Comparison of ENCODE assay signal across 1 cellular context in the genomic region with DNA sequence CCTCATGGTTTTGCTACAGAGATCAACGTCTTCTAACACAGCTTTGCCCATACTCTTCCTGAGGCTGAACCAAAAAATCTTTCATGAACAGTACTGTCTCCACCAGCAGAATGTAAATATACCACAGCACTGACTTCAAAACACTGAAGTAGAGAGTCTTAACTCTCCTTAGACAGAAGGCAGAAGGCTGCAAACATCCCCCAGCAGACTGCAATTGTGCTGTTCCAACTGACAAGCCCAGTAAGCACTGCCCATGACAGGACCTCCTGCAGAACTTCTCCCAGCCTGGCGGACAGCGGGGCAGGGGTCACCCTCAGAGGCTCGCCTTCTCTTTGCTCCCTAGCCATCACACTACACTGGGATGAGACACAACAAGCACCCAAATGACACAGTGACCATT.
TF ChIP-seq lines count a peak whose summit lies in the region.

No MANE protein-coding gene starts in this region.

TF ChIP-seq in SK-N-SH, 30 proteins besides CTCF, POLR2A, EP300 and RAD21 (continued from another document):
- TF ChIP-seq, protein P1, sequence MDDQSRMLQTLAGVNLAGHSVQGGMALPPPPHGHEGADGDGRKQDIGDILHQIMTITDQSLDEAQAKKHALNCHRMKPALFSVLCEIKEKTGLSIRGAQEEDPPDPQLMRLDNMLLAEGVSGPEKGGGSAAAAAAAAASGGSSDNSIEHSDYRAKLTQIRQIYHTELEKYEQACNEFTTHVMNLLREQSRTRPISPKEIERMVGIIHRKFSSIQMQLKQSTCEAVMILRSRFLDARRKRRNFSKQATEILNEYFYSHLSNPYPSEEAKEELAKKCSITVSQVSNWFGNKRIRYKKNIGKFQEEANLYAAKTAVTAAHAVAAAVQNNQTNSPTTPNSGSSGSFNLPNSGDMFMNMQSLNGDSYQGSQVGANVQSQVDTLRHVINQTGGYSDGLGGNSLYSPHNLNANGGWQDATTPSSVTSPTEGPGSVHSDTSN (IDR thresholded peaks at IDR 0.05) = no peak
